Comparison of ENCODE assay signal across 8 cellular contexts in genomic region chr5:138465288-138466057, GRCh38. TPM values are rescaled to one million over a fixed set of nuclear protein-coding genes. Genes with fewer than 3 reads are reported as not detected.
DNase-seq lines count a peak whose midpoint lies in the region; ATAC-seq and TF ChIP-seq lines count a peak whose summit lies in the region.

TSS of gene EGR1 (plus strand) at chr5:138465479. CDS start at chr5:138465762, 283 bp downstream.

- DNase-seq in AG04449 (ENCODE audit: low read depth, low spot score): no peak
- DNase-seq in NCI-H2196 (lab: John Stamatoyannopoulos, UW; ENCODE audit: unreplicated experiment): peak; percentile 92
- peak; percentile 93 to 97 for DNase-seq in breast epithelium (ENCODE audit: low spot score in 2 of 2)
- DNase-seq in immature natural killer cell: peak; percentile 97 to 98 (median 98)
- peak; percentile 99 for DNase-seq in smooth muscle cell (lab: John Stamatoyannopoulos, UW; ENCODE audit: unreplicated experiment)

- POLR2A ChIA-PET in AG04449 (lab: Yijun Ruan, JAX): interaction anchor here (0.6 to 3.7 kb wide), 23 partner anchors 8 to 829 kb away, joined by 3 to 36 read pairs (median 4); partner anchors contain the start of genes ETF1, FAM53C and HSPA9

- intact Hi-C loops in breast epithelium (cut with DNase I; ENCODE audit: low total_unique reads): no loop called here

- peaks cover 9% of the 10 kb centered on the region for H3K79me2 ChIP-seq in smooth muscle cell (ENCODE audit: low read depth)

- H3K9me3 Mint-ChIP-seq in immature natural killer cell: no peaks in the 10 kb centered on the region

- peaks cover 30% of the 10 kb centered on the region for H3F3A ChIP-seq in smooth muscle cell (ENCODE audit: low read depth)

- H3K27me3 ChIP-seq in breast epithelium (no peaks in the 10 kb centered on the region), smooth muscle cell (ENCODE audit: low read depth) (no peaks in the 10 kb centered on the region)

- peak within 1 kb of the TSS; percentile 88 for H3K9ac ChIP-seq in smooth muscle cell (ENCODE audit: low read depth)

- WGBS in smooth muscle cell (ENCODE audit: low lambda C conversion rate): 1% methylated on average over 61 of the region's 76 CpGs

- H3K27me3 Mint-ChIP-seq in immature natural killer cell (ENCODE audit: low read depth in 3 of 3): peaks cover 4 to 14% (median 6%) of the 10 kb centered on the region in 3 donors

- peak within 1 kb of the TSS; percentile 92 for H3K4me2 ChIP-seq in smooth muscle cell

- H4K20me1 ChIP-seq in smooth muscle cell (ENCODE audit: low read depth): peaks cover 45% of the 10 kb centered on the region

- H3K36me3 Mint-ChIP-seq in immature natural killer cell: peaks cover 0 to 8% (median 4%) of the 10 kb centered on the region in 3 donors

- TF ChIP-seq CTCF in AG04449 (IDR thresholded peaks at IDR 0.05; ENCODE audit: insufficient read depth, low read length, missing control alignments) (peak; percentile 22), WI38 (IDR thresholded peaks at IDR 0.05; ENCODE audit: low read depth, low read length) (0 out of 2 replicates have a peak, but pooled peaks have one; percentile 6), breast epithelium (IDR thresholded peaks at IDR 0.05) (peak in 2 of 3 donors; percentile 31 to 36), smooth muscle cell (IDR thresholded peaks at IDR 0.05; ENCODE audit: borderline replicate concordance, insufficient read depth, poor library complexity, severe bottlenecking) (no peak)

- peak within 1 kb of the TSS; percentile 82 for H3K4me3 ChIP-seq in AG04449 (ENCODE audit: low read depth, low read length)
- peak within 1 kb of the TSS; percentile 82 for H3K4me3 ChIP-seq in WI38 (ENCODE audit: low read depth, low read length)
- H3K4me3 ChIP-seq in breast epithelium: peak within 1 kb of the TSS; percentile 78 to 83 (median 81)
- peak within 1 kb of the TSS; percentile 79 for H3K4me3 ChIP-seq in smooth muscle cell

- CTCF ChIA-PET in AG04449 (lab: Yijun Ruan, JAX): interaction anchor here (1.0 to 12.8 kb wide), 14 partner anchors 12 to 113 kb away, joined by 3 to 207 read pairs (median 12); partner anchors contain the start of genes ETF1 and KDM3B

- H3K4me1 ChIP-seq in breast epithelium (peaks cover 11 to 13% of the 10 kb centered on the region in 2 donors), smooth muscle cell (ENCODE audit: low read depth) (peaks cover 7% of the 10 kb centered on the region)

- H3K27ac Mint-ChIP-seq in immature natural killer cell: peak within 1 kb of the TSS; percentile 93 to 98 (median 94)

- peak; percentile 45 for ATAC-seq in GM18873 (IDR thresholded peaks at IDR 0.05; ENCODE audit: low FRiP score, unreplicated experiment)
- peak; percentile 44 for ATAC-seq in HG03108 (IDR thresholded peaks at IDR 0.05; ENCODE audit: unreplicated experiment)

- peak within 1 kb of the TSS; percentile 88 to 91 (median 90) for H3K4me3 Mint-ChIP-seq in immature natural killer cell

- H2AFZ ChIP-seq in smooth muscle cell (ENCODE audit: low read depth): no peak within 1 kb of the TSS

- H3K36me3 ChIP-seq in breast epithelium (no peaks in the 10 kb centered on the region), smooth muscle cell (ENCODE audit: low read depth) (peaks cover 4% of the 10 kb centered on the region)

- no peaks in the 10 kb centered on the region for H3K9me3 ChIP-seq in breast epithelium
- no peaks in the 10 kb centered on the region for H3K9me3 ChIP-seq in smooth muscle cell (replicated peaks; ENCODE audit: low read depth)

- peaks cover 24 to 25% of the 10 kb centered on the region in 2 donors for H3K4me1 Mint-ChIP-seq in immature natural killer cell

- H3K27ac ChIP-seq in breast epithelium (peak within 1 kb of the TSS; percentile 97 to 99), smooth muscle cell (ENCODE audit: low read depth) (peak within 1 kb of the TSS; percentile 96)

- TF ChIP-seq POLR2A in breast epithelium (IDR thresholded peaks at IDR 0.05): peak; percentile 9

RNA-seq across cellular contexts. Expression of gene EGR1, which starts in this region (rescaled TPM):
- total RNA-seq in breast epithelium: 10 to 100 TPM; 11.8 to 61.0 (median 18.4) TPM
- polyA plus RNA-seq in immature natural killer cell: under 1 TPM in 2 of 3 donors, not detected in 1; 0.52 to 0.99 TPM
- 205 and 250 TPM in 2 replicates for total RNA-seq in smooth muscle cell
- polyA plus RNA-seq in smooth muscle cell: 851 and 1,110 TPM in 2 replicates

Comparison
In these comparisons a context has a peak if more than half of its experiments do, and no peak if none do; other contexts are left out.
1. RNA of gene EGR1 (polyA plus RNA-seq): 851 to 1,110 TPM in smooth muscle cell; 0.52 to 0.99 TPM in immature natural killer cell; every median in the first group is over 100 times any median in the second.
2. Peak in DNase-seq in immature natural killer cell; RNA of the gene not detected or under 1 TPM.
3. Peak in every context shown above with its lines, with median percentiles within 50 percentile points of each other: H3K4me3 ChIP-seq.